ENCODE assay signal across 10 cellular contexts in the genomic region with DNA sequence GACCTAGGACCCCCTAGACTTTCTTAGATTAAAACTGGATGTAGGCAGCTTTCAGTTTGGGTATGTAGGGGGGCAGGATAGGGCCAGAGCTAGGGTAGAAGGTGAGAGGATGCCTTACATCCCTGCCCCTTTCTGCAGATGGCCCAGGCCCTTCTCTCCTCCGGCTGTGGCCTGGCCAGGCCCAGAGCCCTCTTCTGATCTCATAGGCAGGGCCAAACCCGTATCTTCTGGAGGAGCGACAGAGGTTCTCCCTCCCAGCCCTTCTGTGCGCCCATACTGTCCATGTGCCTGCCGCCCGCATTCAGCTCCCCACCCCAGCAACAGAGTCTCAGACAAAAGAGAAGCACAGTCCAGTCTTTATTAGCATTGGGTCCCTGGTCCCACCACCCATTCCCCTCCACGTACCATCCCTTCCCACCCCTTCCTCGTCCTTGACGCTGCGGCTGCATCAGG. TPM values are rescaled to one million over a fixed set of nuclear protein-coding genes. Genes with fewer than 3 reads are reported as not detected.
A peak's percentile ranks its signal among the peaks of the same experiment; 100 is the strongest.
DNase-seq lines count a peak whose midpoint lies in the region; TF ChIP-seq lines count a peak whose summit lies in the region.
"Had no signal": no experiment of that assay in that cellular context is flagged by ENCODE, and none has a peak within 500 bp of the region (broad histone marks: within the 10 kb centered on the region; RNA-seq: fewer than 3 reads in every experiment).

No MANE protein-coding gene starts in this region.

- H2BK120ac ChIP-seq in H9 (ENCODE audit: low read depth, low read length, poor library complexity, severe bottlenecking): no peak overlapping the region

- peak overlapping the region; percentile 79 for H3K18ac ChIP-seq in H9 (ENCODE audit: insufficient read length, low read depth, low read length)

- H4K8ac ChIP-seq in H9 (replicated peaks; ENCODE audit: insufficient read length, low read depth, low read length): no peak overlapping the region

- H3K27me3 Mint-ChIP-seq in H9 (ENCODE audit: low read depth): peaks cover 18% of the 10 kb centered on the region
- peaks cover 4% of the 10 kb centered on the region for H3K27me3 Mint-ChIP-seq in activated CD4-positive, alpha-beta T cell treated with anti-CD3 and anti-CD28 coated beads, Interleukin-2, amount 10 ng/mL, durations not matched to agents 7 days and 5 days

- no peaks in the 10 kb centered on the region for H3K9me3 Mint-ChIP-seq in H9
- no peaks in the 10 kb centered on the region for H3K9me3 Mint-ChIP-seq in activated CD4-positive, alpha-beta T cell treated with anti-CD3 and anti-CD28 coated beads, Interleukin-2, amount 10 ng/mL, durations not matched to agents 7 days and 5 days

- H3K9me3 ChIP-seq in H9 (ENCODE audit: control insufficient read depth, low read depth, low read length) (no peaks in the 10 kb centered on the region), esophagus squamous epithelium (no peaks in the 10 kb centered on the region), BE2C (no peaks in the 10 kb centered on the region)

- H4K5ac ChIP-seq in H9 (ENCODE audit: insufficient read length, low read depth, low read length): no peak overlapping the region

- no peaks in the 10 kb centered on the region for H3K36me3 ChIP-seq in esophagus squamous epithelium
- H3K36me3 ChIP-seq in BE2C: no peaks in the 10 kb centered on the region

- CTCF ChIA-PET in activated CD4-positive, alpha-beta T cell treated with anti-CD3 and anti-CD28 coated beads, Interleukin-2, amount 10 ng/mL, durations not matched to agents 7 days and 5 days (lab: Charles Lee): interaction anchor here (1.0 kb wide), 1 partner anchor 87 kb away, joined by 3 read pairs; a partner anchor contains a TSS

- H2AFZ ChIP-seq in H9 (ENCODE audit: low read length): no peak overlapping the region

- no peak overlapping the region for H3K9ac ChIP-seq in H9 (ENCODE audit: extremely low read depth, insufficient read length, low read length)

- H2AK5ac ChIP-seq in H9 (ENCODE audit: insufficient read length, low read length): no peak overlapping the region

- H3K27ac ChIP-seq in H9 (ENCODE audit: insufficient read length, low read depth, low read length): no peak overlapping the region
- H3K27ac ChIP-seq in esophagus squamous epithelium: peak overlapping the region; percentile 15 to 89 (median 74)
- H3K27ac ChIP-seq: VCaP had no signal

- H3K23ac ChIP-seq in H9 (ENCODE audit: insufficient read length, low read depth, low read length): no peak overlapping the region

- intact Hi-C loops in esophagus squamous epithelium (cut with DNase I): no loop called here

- no peak for DNase-seq in H9
- peak; percentile 38 for DNase-seq in activated CD4-positive, alpha-beta T cell treated with anti-CD3 and anti-CD28 coated beads, Interleukin-2, amount 10 ng/mL, durations not matched to agents 7 days and 5 days
- DNase-seq in esophagus squamous epithelium (lab: John Stamatoyannopoulos, UW): no peak
- DNase-seq in stimulated activated CD4-positive, alpha-beta T cell treated with anti-CD3 and anti-CD28 coated beads, Interleukin-4, amount 100 ng/mL, for 4 hours: peak; percentile 45 to 50
- no peak for DNase-seq in SHP77 (lab: John Stamatoyannopoulos, UW)
- DNase-seq in retina: no peak
- no peak for DNase-seq in HCEC 1CT
- DNase-seq in BE2C: no peak
- DNase-seq: midbrain had no signal

- H3T11ph ChIP-seq in H9 (ENCODE audit: low read length): no peak overlapping the region

- no peak overlapping the region for H4K91ac ChIP-seq in H9 (ENCODE audit: insufficient read length, low read depth, low read length)

- no peak for TF ChIP-seq CTCF in H9 (conservative IDR thresholded peaks at IDR 0.05)
- no peak for TF ChIP-seq CTCF in esophagus squamous epithelium (IDR thresholded peaks at IDR 0.05)
- no peak for TF ChIP-seq CTCF in BE2C (IDR thresholded peaks at IDR 0.05; ENCODE audit: low read depth, low read length)

- peak in 1 of 4 donors; percentile 4 for TF ChIP-seq POLR2A in esophagus squamous epithelium (IDR thresholded peaks at IDR 0.05)

- H3K23me2 ChIP-seq in H9 (ENCODE audit: insufficient read length, low read depth, low read length, poor library complexity, severe bottlenecking): no peaks in the 10 kb centered on the region

- H2BK12ac ChIP-seq in H9 (ENCODE audit: insufficient read length, low read depth, low read length): no peak overlapping the region

- peak overlapping the region; percentile 73; the same call in 1 of the 2 replicates for H3K14ac ChIP-seq in H9 (ENCODE audit: insufficient read depth, low read length)

- no peaks in the 10 kb centered on the region for H3K79me1 ChIP-seq in H9 (ENCODE audit: insufficient read depth, low read depth, low read length, poor library complexity, severe bottlenecking)

- H3K27me3 ChIP-seq in H9 (ENCODE audit: insufficient read depth, low read length) (no peaks in the 10 kb centered on the region), esophagus squamous epithelium (peaks cover 0 to 20% (median 0%) of the 10 kb centered on the region in 4 donors), BE2C (no peaks in the 10 kb centered on the region)

- H2BK15ac ChIP-seq in H9 (ENCODE audit: low read depth, low read length): no peak overlapping the region

- H3K4me3 ChIP-seq in esophagus squamous epithelium (peak overlapping the region; percentile 27 to 64 (median 47)), BE2C (ENCODE audit: low read depth, low read length) (no peak overlapping the region)

- H2BK20ac ChIP-seq in H9 (ENCODE audit: low read depth, low read length, poor library complexity, severe bottlenecking): no peak overlapping the region

- no peak overlapping the region for H3K56ac ChIP-seq in H9 (ENCODE audit: insufficient read length, low read depth, low read length)

- no peak overlapping the region for H3K4me2 ChIP-seq in H9 (ENCODE audit: insufficient read depth, insufficient read length, low read length)

- no peaks in the 10 kb centered on the region for H4K20me1 ChIP-seq in H9 (ENCODE audit: control insufficient read depth, insufficient read depth, insufficient read length)

- no CpG with 5 or more reads among the region's 10 CpGs for WGBS in H9 (ENCODE audit: extremely low coverage, insufficient read length, low lambda C conversion rate)
- 62 to 86% methylated on average over 7 to 10 of the region's 10 CpGs for WGBS in esophagus squamous epithelium, 2 donors

- H3K36me3 Mint-ChIP-seq in H9 (ENCODE audit: insufficient read depth in 1 of 3, low read depth in 3 of 3): no peaks in the 10 kb centered on the region
- H3K36me3 Mint-ChIP-seq in activated CD4-positive, alpha-beta T cell treated with anti-CD3 and anti-CD28 coated beads, Interleukin-2, amount 10 ng/mL, durations not matched to agents 7 days and 5 days (ENCODE audit: low read depth): peaks cover 46% of the 10 kb centered on the region

- POLR2A ChIA-PET in activated CD4-positive, alpha-beta T cell treated with anti-CD3 and anti-CD28 coated beads, Interleukin-2, amount 10 ng/mL, durations not matched to agents 7 days and 5 days (lab: Charles Lee): interaction anchor here (2.7 to 9.1 kb wide), 2 partner anchors 13 to 21 kb away, joined by 30 to 244 read pairs; a partner anchor contains a TSS

- H3K4me3 Mint-ChIP-seq in H9: no peak overlapping the region; a peak in 1 of 5 replicates
- peak overlapping the region; percentile 93 for H3K4me3 Mint-ChIP-seq in activated CD4-positive, alpha-beta T cell treated with anti-CD3 and anti-CD28 coated beads, Interleukin-2, amount 10 ng/mL, durations not matched to agents 7 days and 5 days

- H3K4me1 Mint-ChIP-seq in H9: peaks cover 39 to 50% of the 10 kb centered on the region in 2 experiments
- peaks cover 35% of the 10 kb centered on the region for H3K4me1 Mint-ChIP-seq in activated CD4-positive, alpha-beta T cell treated with anti-CD3 and anti-CD28 coated beads, Interleukin-2, amount 10 ng/mL, durations not matched to agents 7 days and 5 days

- no peaks in the 10 kb centered on the region for H3K79me2 ChIP-seq in H9 (ENCODE audit: insufficient read depth, low read length)

- H3K4ac ChIP-seq in H9 (ENCODE audit: low read depth, low read length): no peak overlapping the region

- H3K4me1 ChIP-seq in H9 (ENCODE audit: insufficient read depth, low read length): peaks cover 5% of the 10 kb centered on the region; the same call in 1 of the 2 replicates
- H3K4me1 ChIP-seq in esophagus squamous epithelium: peaks cover under 1 to 25% (median 3%) of the 10 kb centered on the region in 3 donors
- H3K4me1 ChIP-seq in BE2C: peaks cover 14% of the 10 kb centered on the region

- no peak overlapping the region for H2BK5ac ChIP-seq in H9 (ENCODE audit: insufficient read length, low read length)

- H3K27ac Mint-ChIP-seq in H9: peak overlapping the region in 1 of 3 experiments; percentile 81; a peak in 1 of 7 replicates
- peak overlapping the region; percentile 99 for H3K27ac Mint-ChIP-seq in activated CD4-positive, alpha-beta T cell treated with anti-CD3 and anti-CD28 coated beads, Interleukin-2, amount 10 ng/mL, durations not matched to agents 7 days and 5 days

RNA-seq across cellular contexts. Expression of a gene that starts 2.0 kb away (rescaled TPM):
- total RNA-seq in H9 (2021) (17.3 and 19.0 TPM in 2 replicates), esophagus squamous epithelium (10 to 100 TPM in 1 of 4 donors, 1 to 10 TPM in 3; 2.9 to 16.0 (median 3.3) TPM)
- 10 to 100 TPM; 44.1 to 57.5 TPM for total RNA-seq in activated CD4-positive, alpha-beta T cell treated with anti-CD3 and anti-CD28 coated beads, Interleukin-2, amount 10 ng/mL, durations not matched to agents 7 days and 5 days
- 3.1 TPM for polyA plus RNA-seq in BE2C (2012; ENCODE audit: insufficient read depth, insufficient read length, low read depth)

RNA-seq across cellular contexts. Expression of a gene that starts 21.4 kb away (rescaled TPM):
- 107 and 109 TPM in 2 replicates for total RNA-seq in H9 (2021)
- 10 to 100 TPM; 66.1 to 69.0 TPM for total RNA-seq in activated CD4-positive, alpha-beta T cell treated with anti-CD3 and anti-CD28 coated beads, Interleukin-2, amount 10 ng/mL, durations not matched to agents 7 days and 5 days
- 10 to 100 TPM; 29.9 to 54.9 (median 37.0) TPM for total RNA-seq in esophagus squamous epithelium
- 510 TPM for polyA plus RNA-seq in BE2C (2012; ENCODE audit: insufficient read depth, insufficient read length, low read depth)

RNA-seq across cellular contexts. Expression of a gene that starts 49.8 kb away (rescaled TPM):
- total RNA-seq in H9 (2021) (not detected in 2 replicates), esophagus squamous epithelium (not detected)
- not detected for total RNA-seq in activated CD4-positive, alpha-beta T cell treated with anti-CD3 and anti-CD28 coated beads, Interleukin-2, amount 10 ng/mL, durations not matched to agents 7 days and 5 days
- not detected for polyA plus RNA-seq in BE2C (2012; ENCODE audit: insufficient read depth, insufficient read length, low read depth)

Comparison
In these comparisons a context has a peak if more than half of its experiments do, and no peak if none do; other contexts are left out.
1. DNase-seq: peak in activated CD4-positive, alpha-beta T cell treated with anti-CD3 and anti-CD28 coated beads, Interleukin-2, amount 10 ng/mL, durations not matched to agents 7 days and 5 days (single experiment) and stimulated activated CD4-positive, alpha-beta T cell treated with anti-CD3 and anti-CD28 coated beads, Interleukin-4, amount 100 ng/mL, for 4 hours (2 of 2); none in H9 (single experiment), esophagus squamous epithelium (single experiment), SHP77 (0 of 2), retina (single experiment), HCEC 1CT (single experiment) and BE2C (single experiment).